20 cellular contexts compared by ENCODE assay signal in genomic region chr1:172845865-172846264, GRCh38.
A peak's percentile ranks its signal among the peaks of the same experiment; 100 is the strongest.
DNase-seq lines count a peak whose midpoint lies in the region; ATAC-seq and TF ChIP-seq lines count a peak whose summit lies in the region.
"Had no signal": no experiment of that assay in that cellular context is flagged by ENCODE, and none has a peak within 500 bp of the region (broad histone marks: within the 10 kb centered on the region; RNA-seq: fewer than 3 reads in every experiment).

No MANE protein-coding gene starts in this region.

- DNase-seq in CD4-positive, CD25-positive, alpha-beta regulatory T cell, result no peak
- DNase-seq in CD4-positive, alpha-beta memory T cell, result no peak
- DNase-seq in activated T-helper 1 cell treated with anti-CD3 and anti-CD28 coated beads, Interleukin-12 subunit alpha, Interleukin-12 subunit beta, Interleukin-2, Interleukin-4 antibody, amounts not matched to agents 30 ng/mL and 10 ng/mL and 1 ng/mL, durations not matched to agents 14 hours and 24 hours and 36 hours (ENCODE audit: low spot score), result no peak
- no peak for DNase-seq in osteocyte (ENCODE audit: extremely low spot score, unreplicated experiment)
- DNase-seq: BE2C, DMS79 treated with DMSO at 0.1 percent for 48 hours, GOT3, NCI-H1105 treated with DMSO at 0.1 percent for 48 hours, NCI-H1694 treated with DMSO at 0.1 percent for 48 hours, NCI-H2107, NCI-H2227 treated with DMSO at 0.1 percent for 48 hours, NCI-H524, SK-N-SH had no signal

- POLR2A ChIA-PET in CD4-positive, alpha-beta memory T cell (lab: Charles Lee; ENCODE audit: partially characterized antibody), result interaction anchor here (1.5 kb wide), 1 partner anchor 49 kb away, joined by 5 read pairs; no protein-coding TSS in a partner anchor

- CTCF ChIA-PET in CD4-positive, alpha-beta memory T cell (lab: Charles Lee; ENCODE audit: partially characterized antibody), result interaction anchor here (1.1 to 1.4 kb wide), 2 partner anchors 104 to 356 kb away, joined by 3 to 6 read pairs; no protein-coding TSS in a partner anchor

- TF ChIP-seq CTCF in osteocyte (IDR thresholded peaks at IDR 0.05), result no peak

- H3K9me3 ChIP-seq in CD4-positive, CD25-positive, alpha-beta regulatory T cell (ENCODE audit: control insufficient read depth in 2 of 2, low read length in 2 of 2), result no peaks in the 10 kb centered on the region
- H3K9me3 ChIP-seq in CD4-positive, alpha-beta memory T cell (ENCODE audit: control insufficient read depth in 1 of 2, low read length in 2 of 2), result no peaks in the 10 kb centered on the region
- H3K9me3 ChIP-seq: BE2C, SK-N-SH had no signal

- peaks cover 26% of the 10 kb centered on the region for H3K27me3 Mint-ChIP-seq in CD4-positive, CD25-positive, alpha-beta regulatory T cell
- no peaks in the 10 kb centered on the region for H3K27me3 Mint-ChIP-seq in CD4-positive, alpha-beta memory T cell
- H3K27me3 Mint-ChIP-seq in activated T-helper 1 cell treated with anti-CD3 and anti-CD28 coated beads, Interleukin-12 subunit alpha, Interleukin-12 subunit beta, Interleukin-2, Interleukin-4 antibody, amounts not matched to agents 30 ng/mL and 10 ng/mL and 1 ng/mL, durations not matched to agents 14 hours and 24 hours and 36 hours (ENCODE audit: insufficient read depth), result peaks cover 42% of the 10 kb centered on the region
- H3K27me3 Mint-ChIP-seq in dendritic cell treated with granulocyte-macrophage colony-stimulating factor and Interleukin-4, amounts not matched to agents 40 ng/mL and 50 ng/mL, for 4 days, result peaks cover 3% of the 10 kb centered on the region
- H3K27me3 Mint-ChIP-seq in osteocyte (ENCODE audit: unreplicated experiment), result no peaks in the 10 kb centered on the region

- H3K27ac Mint-ChIP-seq in CD4-positive, CD25-positive, alpha-beta regulatory T cell, result peak overlapping the region in 2 of 3 donors; percentile 2 to 10
- peak overlapping the region in 6 of 7 donors; percentile 43 to 93 (median 68) for H3K27ac Mint-ChIP-seq in CD4-positive, alpha-beta memory T cell
- peak overlapping the region; percentile 44 for H3K27ac Mint-ChIP-seq in activated T-helper 1 cell treated with anti-CD3 and anti-CD28 coated beads, Interleukin-12 subunit alpha, Interleukin-12 subunit beta, Interleukin-2, Interleukin-4 antibody, amounts not matched to agents 30 ng/mL and 10 ng/mL and 1 ng/mL, durations not matched to agents 14 hours and 24 hours and 36 hours
- H3K27ac Mint-ChIP-seq in dendritic cell treated with granulocyte-macrophage colony-stimulating factor and Interleukin-4, amounts not matched to agents 40 ng/mL and 50 ng/mL, for 4 days, result peak overlapping the region; percentile 68
- no peak overlapping the region for H3K27ac Mint-ChIP-seq in osteocyte (ENCODE audit: unreplicated experiment)

- H3K36me3 ChIP-seq in CD4-positive, CD25-positive, alpha-beta regulatory T cell (ENCODE audit: control insufficient read depth, insufficient read depth, low read length), result no peaks in the 10 kb centered on the region
- no peaks in the 10 kb centered on the region for H3K36me3 ChIP-seq in CD4-positive, alpha-beta memory T cell (ENCODE audit: insufficient read depth, low read length)
- H3K36me3 ChIP-seq: BE2C had no signal

- H3K4me3 ChIP-seq in CD4-positive, CD25-positive, alpha-beta regulatory T cell (ENCODE audit: low read depth, low read length), result no peak overlapping the region
- H3K4me3 ChIP-seq in CD4-positive, alpha-beta memory T cell (ENCODE audit: low read length in 2 of 2), result no peak overlapping the region

- H3K4me1 Mint-ChIP-seq in CD4-positive, CD25-positive, alpha-beta regulatory T cell, result peaks cover 5 to 13% (median 6%) of the 10 kb centered on the region in 4 donors
- peaks cover 18 to 35% (median 24%) of the 10 kb centered on the region in 4 donors for H3K4me1 Mint-ChIP-seq in CD4-positive, alpha-beta memory T cell
- H3K4me1 Mint-ChIP-seq in activated T-helper 1 cell treated with anti-CD3 and anti-CD28 coated beads, Interleukin-12 subunit alpha, Interleukin-12 subunit beta, Interleukin-2, Interleukin-4 antibody, amounts not matched to agents 30 ng/mL and 10 ng/mL and 1 ng/mL, durations not matched to agents 14 hours and 24 hours and 36 hours (ENCODE audit: low read depth), result peaks cover 33% of the 10 kb centered on the region
- H3K4me1 Mint-ChIP-seq in dendritic cell treated with granulocyte-macrophage colony-stimulating factor and Interleukin-4, amounts not matched to agents 40 ng/mL and 50 ng/mL, for 4 days (ENCODE audit: low read depth), result peaks cover 16% of the 10 kb centered on the region
- H3K4me1 Mint-ChIP-seq in osteocyte (ENCODE audit: unreplicated experiment), result peaks cover 6% of the 10 kb centered on the region

- no peaks in the 10 kb centered on the region for H3K36me3 Mint-ChIP-seq in CD4-positive, CD25-positive, alpha-beta regulatory T cell
- H3K36me3 Mint-ChIP-seq in CD4-positive, alpha-beta memory T cell, result no peaks in the 10 kb centered on the region
- H3K36me3 Mint-ChIP-seq in activated T-helper 1 cell treated with anti-CD3 and anti-CD28 coated beads, Interleukin-12 subunit alpha, Interleukin-12 subunit beta, Interleukin-2, Interleukin-4 antibody, amounts not matched to agents 30 ng/mL and 10 ng/mL and 1 ng/mL, durations not matched to agents 14 hours and 24 hours and 36 hours (ENCODE audit: low read depth), result peaks cover 3% of the 10 kb centered on the region
- H3K36me3 Mint-ChIP-seq in dendritic cell treated with granulocyte-macrophage colony-stimulating factor and Interleukin-4, amounts not matched to agents 40 ng/mL and 50 ng/mL, for 4 days (ENCODE audit: low read depth), result no peaks in the 10 kb centered on the region
- H3K36me3 Mint-ChIP-seq in osteocyte (ENCODE audit: unreplicated experiment), result no peaks in the 10 kb centered on the region
- H3K36me3 Mint-ChIP-seq: CD8-positive, alpha-beta T cell had no signal

- peaks cover 0 to 1% (median 0%) of the 10 kb centered on the region in 7 donors for H3K9me3 Mint-ChIP-seq in CD4-positive, CD25-positive, alpha-beta regulatory T cell
- H3K9me3 Mint-ChIP-seq in CD4-positive, alpha-beta memory T cell, result no peaks in the 10 kb centered on the region
- no peaks in the 10 kb centered on the region for H3K9me3 Mint-ChIP-seq in activated T-helper 1 cell treated with anti-CD3 and anti-CD28 coated beads, Interleukin-12 subunit alpha, Interleukin-12 subunit beta, Interleukin-2, Interleukin-4 antibody, amounts not matched to agents 30 ng/mL and 10 ng/mL and 1 ng/mL, durations not matched to agents 14 hours and 24 hours and 36 hours
- no peaks in the 10 kb centered on the region for H3K9me3 Mint-ChIP-seq in dendritic cell treated with granulocyte-macrophage colony-stimulating factor and Interleukin-4, amounts not matched to agents 40 ng/mL and 50 ng/mL, for 4 days
- no peaks in the 10 kb centered on the region for H3K9me3 Mint-ChIP-seq in osteocyte (ENCODE audit: unreplicated experiment)
- H3K9me3 Mint-ChIP-seq: CD8-positive, alpha-beta T cell had no signal

- no peak overlapping the region for H3K4me3 Mint-ChIP-seq in CD4-positive, CD25-positive, alpha-beta regulatory T cell
- H3K4me3 Mint-ChIP-seq in CD4-positive, alpha-beta memory T cell, result peak overlapping the region in 5 of 8 donors; percentile 8 to 83 (median 44)
- no peak overlapping the region for H3K4me3 Mint-ChIP-seq in activated T-helper 1 cell treated with anti-CD3 and anti-CD28 coated beads, Interleukin-12 subunit alpha, Interleukin-12 subunit beta, Interleukin-2, Interleukin-4 antibody, amounts not matched to agents 30 ng/mL and 10 ng/mL and 1 ng/mL, durations not matched to agents 14 hours and 24 hours and 36 hours
- no peak overlapping the region for H3K4me3 Mint-ChIP-seq in dendritic cell treated with granulocyte-macrophage colony-stimulating factor and Interleukin-4, amounts not matched to agents 40 ng/mL and 50 ng/mL, for 4 days
- no peak overlapping the region for H3K4me3 Mint-ChIP-seq in osteocyte (ENCODE audit: unreplicated experiment)
- H3K4me3 Mint-ChIP-seq: CD8-positive, alpha-beta T cell had no signal

- H3K27ac ChIP-seq in CD4-positive, CD25-positive, alpha-beta regulatory T cell (ENCODE audit: insufficient read depth, low read length, poor library complexity, severe bottlenecking), result no peak overlapping the region
- no peak overlapping the region for H3K27ac ChIP-seq in CD4-positive, alpha-beta memory T cell (ENCODE audit: low read depth, low read length)

- H3K4me1 ChIP-seq in CD4-positive, CD25-positive, alpha-beta regulatory T cell (ENCODE audit: control insufficient read depth, insufficient read depth, low read length, poor library complexity, severe bottlenecking), result peaks cover 5% of the 10 kb centered on the region
- peaks cover 19% of the 10 kb centered on the region for H3K4me1 ChIP-seq in CD4-positive, alpha-beta memory T cell (ENCODE audit: insufficient read depth, low read length)

- no peak for ATAC-seq in CD4-positive, CD25-positive, alpha-beta regulatory T cell (ENCODE audit: low read depth in 2 of 2)
- ATAC-seq in GM19463 (IDR thresholded peaks at IDR 0.05; ENCODE audit: unreplicated experiment) (no peak), HG02884 (IDR thresholded peaks at IDR 0.05; ENCODE audit: unreplicated experiment) (no peak), GM19467 (IDR thresholded peaks at IDR 0.05; ENCODE audit: unreplicated experiment) (no peak)
- ATAC-seq: Panc1, Right ventricle myocardium inferior had no signal

- H3K27me3 ChIP-seq in CD4-positive, CD25-positive, alpha-beta regulatory T cell (ENCODE audit: control insufficient read depth, insufficient read depth, low read length), result peaks cover 5% of the 10 kb centered on the region
- H3K27me3 ChIP-seq in CD4-positive, alpha-beta memory T cell (ENCODE audit: insufficient read depth, low read length), result no peaks in the 10 kb centered on the region
- H3K27me3 ChIP-seq: BE2C had no signal

- intact Hi-C loops in CD4-positive, alpha-beta memory T cell (cut with micrococcal nuclease), result no loop called here
- intact Hi-C loops in activated T-helper 1 cell treated with anti-CD3 and anti-CD28 coated beads, Interleukin-12 subunit alpha, Interleukin-12 subunit beta, Interleukin-2, Interleukin-4 antibody, amounts not matched to agents 30 ng/mL and 10 ng/mL and 1 ng/mL, durations not matched to agents 14 hours and 24 hours and 36 hours (cut with micrococcal nuclease), result loop anchor here (1.0 kb wide), 6 partner anchors 10 to 49 kb away; no protein-coding TSS in a partner anchor
- intact Hi-C loops in dendritic cell treated with granulocyte-macrophage colony-stimulating factor and Interleukin-4, amounts not matched to agents 40 ng/mL and 50 ng/mL, for 4 days (cut with micrococcal nuclease), result no loop called here

Comparison
In these comparisons a context has a peak if more than half of its experiments do, and no peak if none do; other contexts are left out.
1. H3K4me3 Mint-ChIP-seq: peak in CD4-positive, alpha-beta memory T cell (5 of 8); none in CD4-positive, CD25-positive, alpha-beta regulatory T cell (0 of 4), activated T-helper 1 cell treated with anti-CD3 and anti-CD28 coated beads, Interleukin-12 subunit alpha, Interleukin-12 subunit beta, Interleukin-2, Interleukin-4 antibody, amounts not matched to agents 30 ng/mL and 10 ng/mL and 1 ng/mL, durations not matched to agents 14 hours and 24 hours and 36 hours (single experiment), dendritic cell treated with granulocyte-macrophage colony-stimulating factor and Interleukin-4, amounts not matched to agents 40 ng/mL and 50 ng/mL, for 4 days (single experiment) and osteocyte (single experiment).